Comparison of ENCODE assay signal across 1 cellular context in the genomic region with DNA sequence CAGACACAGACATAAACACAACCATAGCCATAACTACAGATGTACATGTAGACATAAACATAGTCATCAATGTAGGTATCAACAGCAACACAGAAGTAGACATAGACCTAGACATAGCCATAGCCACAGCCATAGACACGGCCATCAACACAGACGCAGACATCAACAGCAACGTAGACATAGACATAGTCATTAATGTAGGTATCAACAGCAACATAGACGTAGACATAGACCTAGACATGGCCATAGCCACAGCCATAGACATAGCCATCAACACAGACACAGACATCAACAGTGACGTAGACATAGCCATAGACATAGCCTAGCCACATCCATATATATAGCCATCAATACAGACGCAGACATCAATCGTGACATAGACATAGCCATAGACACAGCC.
TF ChIP-seq lines count a peak whose summit lies in the region.

No MANE protein-coding gene starts in this region.

TF ChIP-seq in GM12878, 131 proteins besides CTCF, POLR2A, EP300 and RAD21 (continued from another document):
- TF ChIP-seq, protein P1, sequence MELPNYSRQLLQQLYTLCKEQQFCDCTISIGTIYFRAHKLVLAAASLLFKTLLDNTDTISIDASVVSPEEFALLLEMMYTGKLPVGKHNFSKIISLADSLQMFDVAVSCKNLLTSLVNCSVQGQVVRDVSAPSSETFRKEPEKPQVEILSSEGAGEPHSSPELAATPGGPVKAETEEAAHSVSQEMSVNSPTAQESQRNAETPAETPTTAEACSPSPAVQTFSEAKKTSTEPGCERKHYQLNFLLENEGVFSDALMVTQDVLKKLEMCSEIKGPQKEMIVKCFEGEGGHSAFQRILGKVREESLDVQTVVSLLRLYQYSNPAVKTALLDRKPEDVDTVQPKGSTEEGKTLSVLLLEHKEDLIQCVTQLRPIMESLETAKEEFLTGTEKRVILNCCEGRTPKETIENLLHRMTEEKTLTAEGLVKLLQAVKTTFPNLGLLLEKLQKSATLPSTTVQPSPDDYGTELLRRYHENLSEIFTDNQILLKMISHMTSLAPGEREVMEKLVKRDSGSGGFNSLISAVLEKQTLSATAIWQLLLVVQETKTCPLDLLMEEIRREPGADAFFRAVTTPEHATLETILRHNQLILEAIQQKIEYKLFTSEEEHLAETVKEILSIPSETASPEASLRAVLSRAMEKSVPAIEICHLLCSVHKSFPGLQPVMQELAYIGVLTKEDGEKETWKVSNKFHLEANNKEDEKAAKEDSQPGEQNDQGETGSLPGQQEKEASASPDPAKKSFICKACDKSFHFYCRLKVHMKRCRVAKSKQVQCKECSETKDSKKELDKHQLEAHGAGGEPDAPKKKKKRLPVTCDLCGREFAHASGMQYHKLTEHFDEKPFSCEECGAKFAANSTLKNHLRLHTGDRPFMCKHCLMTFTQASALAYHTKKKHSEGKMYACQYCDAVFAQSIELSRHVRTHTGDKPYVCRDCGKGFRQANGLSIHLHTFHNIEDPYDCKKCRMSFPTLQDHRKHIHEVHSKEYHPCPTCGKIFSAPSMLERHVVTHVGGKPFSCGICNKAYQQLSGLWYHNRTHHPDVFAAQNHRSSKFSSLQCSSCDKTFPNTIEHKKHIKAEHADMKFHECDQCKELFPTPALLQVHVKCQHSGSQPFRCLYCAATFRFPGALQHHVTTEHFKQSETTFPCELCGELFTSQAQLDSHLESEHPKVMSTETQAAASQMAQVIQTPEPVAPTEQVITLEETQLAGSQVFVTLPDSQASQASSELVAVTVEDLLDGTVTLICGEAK (IDR thresholded peaks at IDR 0.05; ENCODE audit: borderline replicate concordance): no peak
- no peak for TF ChIP-seq ETV6 (conservative IDR thresholded peaks at IDR 0.05 in 1 of 2, IDR thresholded peaks at IDR 0.05 in 1 of 2; ENCODE audit: borderline replicate concordance in 1 of 2, low read depth in 1 of 2)
TF ChIP-seq in GM12878: peak in this region for 0.
